In genomic region chr5:34844999-34845398, GRCh38 we compare ENCODE assay signal across 24 cellular contexts. TPM values are rescaled to one million over a fixed set of nuclear protein-coding genes. Genes with fewer than 3 reads are reported as not detected.
"Had no signal": no experiment of that assay in that cellular context is flagged by ENCODE, and none has a peak within 500 bp of the region (broad histone marks: within the 10 kb centered on the region; RNA-seq: fewer than 3 reads in every experiment).

No MANE protein-coding gene starts in this region.

- DNase-seq: activated CD4-positive, alpha-beta memory T cell treated with anti-CD3 and anti-CD28 coated beads for 36 hours; activated CD4-positive, alpha-beta T cell treated with anti-CD3 and anti-CD28 coated beads, Interleukin-2, amount 10 ng/mL, durations not matched to agents 7 days and 5 days; activated CD4-positive, CD25-positive, alpha-beta regulatory T cell; activated CD8-positive, alpha-beta memory T cell treated with anti-CD3 and anti-CD28 coated beads for 24 hours; activated gamma-delta T cell; activated naive CD4-positive, alpha-beta T cell treated with anti-CD3 and anti-CD28 coated beads for 36 hours; activated T-cell treated with anti-CD3 and anti-CD28 coated beads, Interleukin-2, amount 50 U/mL, for 48 hours; amygdala; cerebellar nuclear complex; MG63; MV-4-11; NCI-H1092 treated with DMSO at 0.1 percent for 48 hours; NCI-H1417 treated with DMSO at 0.1 percent for 48 hours; NCI-H1694; NCI-H2029; NCI-H2107; NCI-H226; NCI-H526; Peyer's patch; SHP77 had no signal

- ATAC-seq: activated T-helper 17 cell treated with anti-CD3 and anti-CD28 coated beads, Interleukin-2, amount 50 U/mL, for 72 hours; SK-N-SH treated with all-trans-retinoic acid at 6 μM for 48 hours had no signal

- H3K27me3 ChIP-seq: Peyer's patch, SJSA1 had no signal

- H3K9me3 ChIP-seq: MG63, Peyer's patch, SJSA1 had no signal

- H3K27ac ChIP-seq: Peyer's patch, SJSA1 had no signal

- H3K4me1 ChIP-seq: Peyer's patch, SJSA1 had no signal

- H3K36me3 ChIP-seq: MG63, Peyer's patch, SJSA1 had no signal

- FAIRE-seq: colon had no signal

- H3K4me3 ChIP-seq: MG63, Peyer's patch, SJSA1 had no signal

RNA-seq across cellular contexts. Expression of gene TTC23L, which starts 6.0 kb away (rescaled TPM):
- total RNA-seq: activated CD4-positive, alpha-beta T cell treated with anti-CD3 and anti-CD28 coated beads, Interleukin-2, amount 10 ng/mL, durations not matched to agents 7 days and 5 days; Peyer's patch; SJSA1 had no signal
